In genomic region chr1:82625562-82625961, GRCh38 we compare ENCODE assay signal across 1 cellular context.
TF ChIP-seq lines count a peak whose summit lies in the region.

No MANE protein-coding gene starts in this region.

TF ChIP-seq in GM23338, 12 proteins besides CTCF, POLR2A, EP300 and RAD21 (continued from another document):
- TF ChIP-seq REST (IDR thresholded peaks at IDR 0.05; ENCODE audit: unreplicated experiment) (no peak), ZNF462 (CRISPR knock-in tag; IDR thresholded peaks at IDR 0.05) (no peak), JUNB (IDR thresholded peaks at IDR 0.05; ENCODE audit: unreplicated experiment) (no peak), POLR2AphosphoS5 (IDR thresholded peaks at IDR 0.05; ENCODE audit: low read depth) (no peak), EZH2phosphoT487 (IDR thresholded peaks at IDR 0.05; ENCODE audit: unreplicated experiment) (no peak), STAT1 (IDR thresholded peaks at IDR 0.05; ENCODE audit: unreplicated experiment) (no peak), ETS1 (IDR thresholded peaks at IDR 0.05) (no peak), NANOG (IDR thresholded peaks at IDR 0.05; ENCODE audit: borderline replicate concordance) (no peak), ZNF331 (CRISPR knock-in tag; IDR thresholded peaks at IDR 0.05; ENCODE audit: low read depth) (no peak), EZH2 (IDR thresholded peaks at IDR 0.05; ENCODE audit: low read depth, unreplicated experiment) (no peak), ZNF114 (CRISPR knock-in tag; IDR thresholded peaks at IDR 0.05) (no peak)
